In the genomic region with DNA sequence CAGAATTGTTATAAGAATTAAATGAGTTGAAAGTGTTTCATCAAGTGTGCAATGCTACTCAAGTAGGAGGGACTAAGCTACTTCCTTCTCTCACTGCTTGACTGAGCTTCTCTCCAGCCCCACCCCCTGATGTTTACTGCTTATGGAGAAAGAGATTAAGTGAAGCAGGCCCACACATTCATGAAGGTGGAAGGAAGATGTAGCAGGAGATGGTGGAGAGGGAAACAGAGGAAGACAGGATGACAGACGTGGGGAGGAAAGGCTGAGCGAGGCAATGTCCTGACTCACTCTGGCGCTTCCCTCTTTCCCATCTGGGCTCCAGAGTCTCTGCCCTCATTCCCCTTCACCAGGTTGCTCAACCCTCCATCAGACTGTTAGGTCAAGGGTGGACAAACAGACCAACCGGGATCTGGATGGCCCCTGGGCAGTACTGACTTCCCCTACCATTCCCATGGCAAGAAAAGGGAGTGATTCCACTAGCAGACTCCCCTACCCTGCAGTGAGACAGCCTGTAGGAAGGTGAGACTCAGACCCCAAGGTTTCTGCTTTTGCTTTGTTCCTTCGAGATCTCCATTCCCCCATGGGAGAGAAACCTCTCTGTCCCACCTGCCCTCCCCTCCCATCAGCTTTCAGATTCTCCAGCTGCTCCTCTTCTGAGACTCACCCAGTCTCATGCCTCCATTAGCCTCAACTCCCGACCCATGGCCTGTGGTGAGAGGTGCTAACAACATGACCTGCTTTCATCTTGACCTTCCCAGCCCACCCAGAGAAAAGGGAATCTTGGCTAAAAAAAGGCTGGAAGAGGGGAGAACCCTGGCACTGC, we compare ENCODE assay signal across 9 cellular contexts. TPM values are rescaled to one million over a fixed set of nuclear protein-coding genes. Genes with fewer than 3 reads are reported as not detected.
DNase-seq lines count a peak whose midpoint lies in the region; ATAC-seq, FAIRE-seq and TF ChIP-seq lines count a peak whose summit lies in the region.
"Had no signal": no experiment of that assay in that cellular context is flagged by ENCODE, and none has a peak within 500 bp of the region (broad histone marks: within the 10 kb centered on the region; RNA-seq: fewer than 3 reads in every experiment).

No MANE protein-coding gene starts in this region.

- H3K9me3 ChIP-seq in astrocyte (ENCODE audit: insufficient read depth, low read depth, low read length) (no peaks in the 10 kb centered on the region), right lobe of liver (no peaks in the 10 kb centered on the region), aorta (ENCODE audit: control insufficient read depth, low read length) (no peaks in the 10 kb centered on the region)

- ATAC-seq in right lobe of liver (peak in 1 of 4 donors; percentile 31), aorta (ENCODE audit: low FRiP score) (no peak), HG03159 (IDR thresholded peaks at IDR 0.05; ENCODE audit: unreplicated experiment) (no peak), HG02759 (IDR thresholded peaks at IDR 0.05; ENCODE audit: unreplicated experiment) (no peak)

- intact Hi-C loops in right lobe of liver (cut with DNase I) (loop anchor here in 1 of 2 donors (5.0 kb wide), 1 partner anchor 39 kb away; the partner anchor contains the start of gene RXFP4), aorta (cut with DNase I) (no loop called here), head of caudate nucleus (cut with DNase I) (loop anchor here (10.0 kb wide), 1 partner anchor 73 kb away; the partner anchor contains the start of genes LAMTOR2 and UBQLN4)

- peak; percentile 67 for DNase-seq in GM10248 (ENCODE audit: extremely low spot score)
- DNase-seq in NCI-H82 treated with DMSO at 0.1 percent for 48 hours (lab: John Stamatoyannopoulos, UW; ENCODE audit: unreplicated experiment), result peak; percentile 21
- DNase-seq in astrocyte (ENCODE audit: low read depth), result peak; percentile 68
- no peak for DNase-seq in right lobe of liver
- DNase-seq in aorta, result no peak
- no peak for DNase-seq in head of caudate nucleus

- peak overlapping the region; percentile 82 for H3K27ac Mint-ChIP-seq in astrocyte (ENCODE audit: unreplicated experiment)

- H3K27me3 Mint-ChIP-seq in astrocyte (ENCODE audit: low read depth, unreplicated experiment), result no peaks in the 10 kb centered on the region

- TF ChIP-seq POLR2A in right lobe of liver (IDR thresholded peaks at IDR 0.05), result peak; percentile 47

- peaks cover 45% of the 10 kb centered on the region for H3K4me1 Mint-ChIP-seq in astrocyte (ENCODE audit: low read depth, unreplicated experiment)

- H3K4me1 ChIP-seq in astrocyte (ENCODE audit: insufficient read depth, low read length), result peaks cover 64% of the 10 kb centered on the region
- peaks cover 0 to 6% (median 0%) of the 10 kb centered on the region in 4 donors for H3K4me1 ChIP-seq in right lobe of liver
- peaks cover 0 to 16% of the 10 kb centered on the region in 2 donors for H3K4me1 ChIP-seq in aorta (ENCODE audit: control insufficient read depth in 1 of 2, insufficient read depth in 2 of 2, low read length in 2 of 2)

- CTCF ChIA-PET in GM10248 (lab: Yijun Ruan, JAX), result interaction anchor here (1.0 to 19.5 kb wide), 5 partner anchors 12 to 99 kb away, joined by 3 to 215 read pairs (median 5); no protein-coding TSS in a partner anchor

- peaks cover 4% of the 10 kb centered on the region for H3K36me3 Mint-ChIP-seq in astrocyte (ENCODE audit: low read depth, unreplicated experiment)

- WGBS in right lobe of liver (ENCODE audit: insufficient coverage, low coverage, low lambda C conversion rate, missing lambda C conversion rate), result 35% methylated on average over 5 of the region's 6 CpGs
- WGBS in aorta, 2 donors, result 61% methylated on average over 6 of the region's 6 CpGs

- peaks cover 13% of the 10 kb centered on the region for H4K20me1 ChIP-seq in astrocyte (ENCODE audit: insufficient read depth, low read length)

- H3K4me2 ChIP-seq in astrocyte (ENCODE audit: low read length), result peak overlapping the region; percentile 96

- H3K9me3 Mint-ChIP-seq in astrocyte (ENCODE audit: unreplicated experiment), result no peaks in the 10 kb centered on the region

- H3K36me3 ChIP-seq in astrocyte (ENCODE audit: insufficient read depth, low read length) (no peaks in the 10 kb centered on the region), right lobe of liver (no peaks in the 10 kb centered on the region), aorta (ENCODE audit: control insufficient read depth in 1 of 2, insufficient read depth in 2 of 2, low read length in 1 of 2) (no peaks in the 10 kb centered on the region)

- TF ChIP-seq CTCF in GM10248 (IDR thresholded peaks at IDR 0.05; ENCODE audit: control extremely low read depth, extremely low read depth, low read depth, missing control alignments) (no peak), astrocyte (IDR thresholded peaks at IDR 0.05; ENCODE audit: insufficient read depth, low read depth, low read length) (no peak), right lobe of liver (IDR thresholded peaks at IDR 0.05) (no peak)

- peaks cover 58% of the 10 kb centered on the region for H3K79me2 ChIP-seq in astrocyte (ENCODE audit: insufficient read depth, low read length)

- H3K4me3 ChIP-seq in astrocyte (ENCODE audit: insufficient read depth, low read depth, low read length) (peak overlapping the region; percentile 41), right lobe of liver (no peak overlapping the region), aorta (ENCODE audit: low read length in 2 of 2) (no peak overlapping the region)

- H3K27ac ChIP-seq in astrocyte (ENCODE audit: low read depth, low read length) (peak overlapping the region; percentile 92), right lobe of liver (peak overlapping the region in 2 of 3 donors; percentile 6 to 13), aorta (ENCODE audit: low read depth in 1 of 2, low read length in 2 of 2) (peak overlapping the region; percentile 38 to 73)

- POLR2A ChIA-PET in GM10248 (lab: Yijun Ruan, JAX), result interaction anchor here (0.5 to 0.8 kb wide), 3 partner anchors 35 to 151 kb away, joined by 3 to 4 read pairs (median 3); no protein-coding TSS in a partner anchor

- peak overlapping the region; percentile 23 for H2AFZ ChIP-seq in astrocyte (ENCODE audit: low read depth, low read length)

- peak overlapping the region; percentile 95 for H3K4me3 Mint-ChIP-seq in astrocyte (ENCODE audit: unreplicated experiment)

- H3K9ac ChIP-seq in astrocyte (ENCODE audit: low read length), result peak overlapping the region; percentile 69

- H3K27me3 ChIP-seq in astrocyte (ENCODE audit: insufficient read depth, low read length) (no peaks in the 10 kb centered on the region), right lobe of liver (no peaks in the 10 kb centered on the region), aorta (ENCODE audit: control insufficient read depth in 1 of 2, insufficient read depth in 2 of 2, low read length in 1 of 2) (no peaks in the 10 kb centered on the region)

- no peak for FAIRE-seq in astrocyte (lab: Jason Lieb, UNC)

RNA-seq across cellular contexts. Expression of gene ARHGEF2, which starts 3.1 kb away (rescaled TPM):
- total RNA-seq in astrocyte (98.3 and 99.3 TPM in 2 replicates), right lobe of liver (10 to 100 TPM in 4 of 6 experiments, 1 to 10 TPM in 2; 7.9 to 23.8 (median 13.1) TPM), aorta (100 to 1,000 TPM; 175 to 217 TPM)
- polyA plus RNA-seq in aorta, result 10 to 100 TPM; 58.3 to 58.9 TPM

RNA-seq across cellular contexts. Expression of gene SSR2, which starts 39.3 kb away (rescaled TPM):
- total RNA-seq in astrocyte (236 and 244 TPM in 2 replicates), right lobe of liver (100 to 1,000 TPM in 4 of 6 experiments, 10 to 100 TPM in 2; 59.5 to 227 (median 103) TPM), aorta (100 to 1,000 TPM; 151 to 152 TPM)
- 100 to 1,000 TPM; 232 to 245 TPM for polyA plus RNA-seq in aorta

RNA-seq across cellular contexts. Expression of gene RXFP4, which starts 40.0 kb away (rescaled TPM):
- total RNA-seq in astrocyte (not detected in 2 replicates), right lobe of liver (not detected), aorta (not detected)
- polyA plus RNA-seq in aorta, result not detected
- total RNA-seq: activated CD8-positive, alpha-beta memory T cell treated with anti-CD3 and anti-CD28 coated beads for 36 hours had no signal

RNA-seq across cellular contexts. Expression of gene KHDC4, which starts 47.3 kb away (rescaled TPM):
- total RNA-seq in astrocyte, result 44.6 and 48.2 TPM in 2 replicates
- 10 to 100 TPM; 14.1 to 19.0 (median 17.2) TPM for total RNA-seq in right lobe of liver
- total RNA-seq in aorta, result 10 to 100 TPM; 47.0 to 60.5 TPM
- polyA plus RNA-seq in aorta, result 10 to 100 TPM in 1 of 2 donors, 1 to 10 TPM in 1; 6.8 to 49.5 TPM

Comparison
In these comparisons a context has a peak if more than half of its experiments do, and no peak if none do; other contexts are left out.
1. DNase-seq: peak in GM10248 (single experiment), NCI-H82 treated with DMSO at 0.1 percent for 48 hours (single experiment) and astrocyte (single experiment); none in right lobe of liver (0 of 3), aorta (0 of 2) and head of caudate nucleus (0 of 42).
2. H3K27ac ChIP-seq: peak in every context shown above with its lines; median percentile 92 in astrocyte; 56 in aorta; 10 in right lobe of liver.